16 cellular contexts compared by ENCODE assay signal in genomic region chr19:56727731-56728130, GRCh38. TPM values are rescaled to one million over a fixed set of nuclear protein-coding genes. Genes with fewer than 3 reads are reported as not detected.
DNase-seq lines count a peak whose midpoint lies in the region; TF ChIP-seq lines count a peak whose summit lies in the region.
"Had no signal": no experiment of that assay in that cellular context is flagged by ENCODE, and none has a peak within 500 bp of the region (broad histone marks: within the 10 kb centered on the region; RNA-seq: fewer than 3 reads in every experiment).

No MANE protein-coding gene starts in this region.

- H3K27me3 ChIP-seq in spleen (replicated peaks in 1 of 7) (no peaks in the 10 kb centered on the region), smooth muscle cell (ENCODE audit: low read depth) (no peaks in the 10 kb centered on the region)
- H3K27me3 ChIP-seq: SJSA1 had no signal

- no peaks in the 10 kb centered on the region for H3K36me3 ChIP-seq in spleen
- no peaks in the 10 kb centered on the region for H3K36me3 ChIP-seq in smooth muscle cell (ENCODE audit: low read depth)
- H3K36me3 ChIP-seq: SJSA1 had no signal

- peaks cover 0 to 93% (median 65%) of the 10 kb centered on the region in 8 donors for H3K9me3 ChIP-seq in spleen
- H3K9me3 ChIP-seq in smooth muscle cell (replicated peaks; ENCODE audit: low read depth) = peaks cover 17% of the 10 kb centered on the region

- intact Hi-C loops in spleen (cut with DNase I; ENCODE audit: low total_unique reads) = no loop called here

- no peak overlapping the region for H3K9ac ChIP-seq in smooth muscle cell (ENCODE audit: low read depth)

- DNase-seq in NCI-H748 (lab: John Stamatoyannopoulos, UW; ENCODE audit: unreplicated experiment) (peak; percentile 61), NCI-H748 treated with DMSO at 0.1 percent for 48 hours (lab: John Stamatoyannopoulos, UW) (no peak), medulla oblongata (ENCODE audit: extremely low spot score) (peak; percentile 54), substantia nigra (lab: John Stamatoyannopoulos, UW) (peak in 32 of 49 donors; percentile 7 to 62 (median 28)), spleen (no peak), smooth muscle cell (lab: John Stamatoyannopoulos, UW; ENCODE audit: unreplicated experiment) (no peak), NCI-H2081 treated with DMSO at 0.1 percent for 48 hours (lab: John Stamatoyannopoulos, UW) (no peak)
- DNase-seq: GF-D8, NCI-H2029 treated with DMSO at 0.1 percent for 48 hours, NCI-H446, NCI-H82, PC-3 had no signal

- H3K4me2 ChIP-seq in smooth muscle cell = no peak overlapping the region
- H3K4me2 ChIP-seq: GM23338 had no signal

- H3K4me3 ChIP-seq in spleen (no peak overlapping the region), smooth muscle cell (no peak overlapping the region)
- H3K4me3 ChIP-seq: GM23338, SJSA1 had no signal

- no peaks in the 10 kb centered on the region for H4K20me1 ChIP-seq in smooth muscle cell (ENCODE audit: low read depth)

- H3K79me2 ChIP-seq in smooth muscle cell (ENCODE audit: low read depth) = no peaks in the 10 kb centered on the region

- TF ChIP-seq CTCF in spleen (IDR thresholded peaks at IDR 0.05 in 8 of 11, conservative IDR thresholded peaks at IDR 0.05 in 3 of 11) (no peak), smooth muscle cell (IDR thresholded peaks at IDR 0.05; ENCODE audit: borderline replicate concordance, insufficient read depth, poor library complexity, severe bottlenecking) (no peak)

- WGBS in spleen, 5 donors = 71 to 80% (median 79%) methylated on average over 4 of the region's 4 CpGs
- WGBS in smooth muscle cell (ENCODE audit: low lambda C conversion rate) = 79% methylated on average over 4 of the region's 4 CpGs

- TF ChIP-seq POLR2A in spleen (IDR thresholded peaks at IDR 0.05) = no peak

- no peaks in the 10 kb centered on the region for H3F3A ChIP-seq in smooth muscle cell (ENCODE audit: low read depth)

- H2AFZ ChIP-seq in smooth muscle cell (ENCODE audit: low read depth) = no peak overlapping the region
- H2AFZ ChIP-seq: GM23338 had no signal

- peak overlapping the region; percentile 71 for H3K27ac ChIP-seq in cingulate gyrus (ENCODE audit: low read depth, low read length)
- peak overlapping the region; percentile 82 for H3K27ac ChIP-seq in substantia nigra (ENCODE audit: low read depth, low read length, poor library complexity, severe bottlenecking)
- no peak overlapping the region for H3K27ac ChIP-seq in spleen
- H3K27ac ChIP-seq in smooth muscle cell (ENCODE audit: low read depth) = no peak overlapping the region
- H3K27ac ChIP-seq: RWPE1, SJSA1 had no signal

- H3K4me1 ChIP-seq in spleen = no peaks in the 10 kb centered on the region
- no peaks in the 10 kb centered on the region for H3K4me1 ChIP-seq in smooth muscle cell (ENCODE audit: low read depth)
- H3K4me1 ChIP-seq: SJSA1 had no signal

RNA-seq across cellular contexts. Expression of gene ZNF835, which starts 56.2 kb away (rescaled TPM):
- 1 to 10 TPM; 3.0 to 6.8 (median 4.4) TPM for total RNA-seq in spleen
- 1 to 10 TPM in 2 of 3 donors, under 1 TPM in 1; 0.70 to 1.7 (median 1.2) TPM for polyA plus RNA-seq in spleen
- not detected in 2 replicates for total RNA-seq in smooth muscle cell
- polyA plus RNA-seq in smooth muscle cell = not detected in 2 replicates
- total RNA-seq: PC-3, SJSA1 had no signal

Comparison
In these comparisons a context has a peak if more than half of its experiments do, and no peak if none do; other contexts are left out.
1. DNase-seq: peak in NCI-H748 (single experiment), medulla oblongata (single experiment) and substantia nigra (32 of 49); none in NCI-H748 treated with DMSO at 0.1 percent for 48 hours (single experiment), spleen (single experiment), smooth muscle cell (single experiment) and NCI-H2081 treated with DMSO at 0.1 percent for 48 hours (single experiment).
2. H3K27ac ChIP-seq: peak in cingulate gyrus (single experiment) and substantia nigra (single experiment); none in spleen (0 of 8) and smooth muscle cell (single experiment).